In the genomic region with DNA sequence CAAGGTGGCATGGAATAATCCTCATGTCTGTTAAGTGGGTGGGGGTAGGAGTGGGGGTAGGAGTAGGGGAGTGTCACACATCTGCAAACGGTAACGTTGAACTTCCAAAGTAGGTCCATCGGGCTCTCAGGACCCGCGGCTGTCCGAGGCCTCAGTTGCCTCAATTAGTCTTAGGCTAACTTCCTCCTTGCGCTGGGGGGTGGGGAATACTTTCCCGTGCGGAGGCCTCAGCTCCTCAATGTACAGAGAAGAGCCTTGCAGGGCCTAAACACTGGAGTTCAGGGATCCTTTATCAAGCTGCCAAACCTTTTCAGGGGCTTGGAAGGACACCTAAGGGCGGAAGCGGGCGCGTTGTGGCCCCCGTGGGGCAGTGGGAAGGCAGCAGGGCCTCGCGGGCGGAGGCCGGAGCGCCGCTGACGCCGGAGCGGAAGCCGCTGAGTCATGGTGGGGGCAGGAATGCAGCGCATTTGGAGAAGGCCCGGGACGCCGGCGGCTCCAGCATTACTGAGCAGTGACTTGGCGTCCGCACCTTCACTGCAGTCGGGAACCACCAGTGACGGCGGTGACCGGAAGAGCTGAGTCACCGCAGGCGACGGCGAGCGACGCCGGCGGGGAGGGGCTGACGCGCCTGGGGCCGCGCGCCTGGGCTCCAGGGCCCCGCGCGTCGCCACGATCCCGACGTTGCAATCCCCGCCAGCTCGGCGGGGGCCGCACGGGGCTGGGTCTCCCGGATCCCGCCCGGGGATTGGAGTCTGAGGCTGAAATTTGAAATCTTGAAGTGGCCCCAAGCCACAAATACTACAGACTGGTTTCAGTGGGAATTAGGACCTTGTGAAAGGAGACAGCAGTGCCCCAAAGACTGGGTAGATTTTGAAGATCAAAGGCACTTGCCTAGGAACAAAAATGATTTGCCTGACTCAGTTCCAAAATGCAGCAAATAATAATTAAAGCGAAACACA, we compare ENCODE assay signal across 1 cellular context.
A peak's percentile ranks its signal among the peaks of the same experiment; 100 is the strongest.
TF ChIP-seq lines count a peak whose summit lies in the region.

No MANE protein-coding gene starts in this region.

TF ChIP-seq in K562, 482 proteins besides CTCF, POLR2A, EP300 and RAD21 (continued from another document and continues in another):
- TF ChIP-seq NFXL1 (CRISPR knock-in tag; IDR thresholded peaks at IDR 0.05) (0 out of 2 replicates have a peak, but pooled peaks have one; percentile 73), ZNF639 (CRISPR knock-in tag; conservative IDR thresholded peaks at IDR 0.05 in 1 of 2, IDR thresholded peaks at IDR 0.05 in 1 of 2) (peak in 1 of 2 experiments; percentile 96; a peak in 2 of 4 replicates), HNRNPUL1 (IDR thresholded peaks at IDR 0.05; ENCODE audit: low read length) (no peak), U2AF1 (optimal IDR thresholded peaks at IDR 0.05; ENCODE audit: low read depth, low read length) (peak; percentile 69), HNRNPL (IDR thresholded peaks at IDR 0.05; ENCODE audit: low read depth, low read length) (peak; percentile 73; the same call in 1 of the 2 replicates), MYNN (IDR thresholded peaks at IDR 0.05) (no peak), MYNN (CRISPR knock-in tag; IDR thresholded peaks at IDR 0.05) (no peak), SMAD2 (IDR thresholded peaks at IDR 0.05; ENCODE audit: low read depth, low read length) (no peak), SETDB1 (IDR thresholded peaks at IDR 0.05; ENCODE audit: low read length) (peak; percentile 49), ZNF12 (CRISPR knock-in tag; IDR thresholded peaks at IDR 0.05) (no peak), SPI1 (IDR thresholded peaks at IDR 0.05; ENCODE audit: borderline replicate concordance, low read depth, low read length) (peak; percentile 44), DIDO1 (tag; IDR thresholded peaks at IDR 0.05; ENCODE audit: low read depth) (no peak), NBN (IDR thresholded peaks at IDR 0.05; ENCODE audit: low read depth) (peak; percentile 83), ETV6 (IDR thresholded peaks at IDR 0.05; ENCODE audit: borderline replicate concordance in 1 of 2, low read depth in 2 of 2, low read length in 1 of 2) (no peak), ETV6 (CRISPR knock-in tag; IDR thresholded peaks at IDR 0.05; ENCODE audit: borderline replicate concordance) (no peak), NKRF (IDR thresholded peaks at IDR 0.05; ENCODE audit: borderline replicate concordance) (no peak), CREB1 (IDR thresholded peaks at IDR 0.05) (peak; percentile 98), CREB1 (CRISPR knock-in tag; IDR thresholded peaks at IDR 0.05) (peak; percentile 98), HBP1 (CRISPR knock-in tag; IDR thresholded peaks at IDR 0.05) (peak; percentile 30; the same call in 1 of the 2 replicates), NCOA1 (IDR thresholded peaks at IDR 0.05; ENCODE audit: low read depth) (no peak; the same call in 1 of the 2 replicates), DACH1 (IDR thresholded peaks at IDR 0.05; ENCODE audit: partially characterized antibody) (peak; percentile 29), MCM7 (IDR thresholded peaks at IDR 0.05) (no peak), NCOA4 (IDR thresholded peaks at IDR 0.05; ENCODE audit: partially characterized antibody) (no peak), HEY1 (CRISPR knock-in tag; IDR thresholded peaks at IDR 0.05; ENCODE audit: borderline replicate concordance) (no peak), TOE1 (IDR thresholded peaks at IDR 0.05; ENCODE audit: borderline replicate concordance) (no peak; the same call in 1 of the 2 replicates), TOE1 (CRISPR knock-in tag; IDR thresholded peaks at IDR 0.05; ENCODE audit: borderline replicate concordance, low read depth) (0 out of 2 replicates have a peak, but pooled peaks have one; percentile 62), JUND (IDR thresholded peaks at IDR 0.05; ENCODE audit: borderline replicate concordance, low read depth, low read length) (peak; percentile 93), JUND (tag; IDR thresholded peaks at IDR 0.05; ENCODE audit: borderline replicate concordance, low read depth, low read length) (peak; percentile 92; the same call in 2 of the 3 replicates), GTF2A2 (tag; IDR thresholded peaks at IDR 0.05) (no peak), ZNF124 (CRISPR knock-in tag; IDR thresholded peaks at IDR 0.05) (no peak), ILK (tag; IDR thresholded peaks at IDR 0.05; ENCODE audit: borderline replicate concordance, low read depth) (no peak), RBM34 (IDR thresholded peaks at IDR 0.05; ENCODE audit: borderline replicate concordance, insufficient read depth, low read length) (no peak), ARID1B (IDR thresholded peaks at IDR 0.05) (peak; percentile 80), SNAPC5 (CRISPR knock-in tag; IDR thresholded peaks at IDR 0.05) (no peak), ELF2 (CRISPR knock-in tag; IDR thresholded peaks at IDR 0.05) (peak; percentile 89), ETV5 (CRISPR knock-in tag; IDR thresholded peaks at IDR 0.05; ENCODE audit: low read depth) (peak; percentile 99), MCM3 (IDR thresholded peaks at IDR 0.05) (no peak), ESRRA (IDR thresholded peaks at IDR 0.05; ENCODE audit: borderline replicate concordance, low read depth) (peak; percentile 79), MEIS2 (IDR thresholded peaks at IDR 0.05; ENCODE audit: partially characterized antibody) (no peak), NFRKB (IDR thresholded peaks at IDR 0.05; ENCODE audit: low read depth) (peak; percentile 92), FOS (IDR thresholded peaks at IDR 0.05; ENCODE audit: extremely low read depth, insufficient read length) (peak; percentile 26), PCBP2 (IDR thresholded peaks at IDR 0.05; ENCODE audit: low read depth, low read length, poor library complexity, severe bottlenecking) (no peak), BCL6 (CRISPR knock-in tag; IDR thresholded peaks at IDR 0.05) (no peak), KLF10 (CRISPR knock-in tag; IDR thresholded peaks at IDR 0.05) (no peak), RBBP5 (IDR thresholded peaks at IDR 0.05; ENCODE audit: borderline replicate concordance, insufficient read depth, low read length, poor library complexity, severe bottlenecking) (peak; percentile 51), HSF4 (CRISPR knock-in tag; IDR thresholded peaks at IDR 0.05; ENCODE audit: borderline replicate concordance) (0 out of 2 replicates have a peak, but pooled peaks have one; percentile 10), C11orf30 (IDR thresholded peaks at IDR 0.05; ENCODE audit: low read depth) (peak; percentile 99), SMAD3 (CRISPR knock-in tag; conservative IDR thresholded peaks at IDR 0.05) (peak; percentile 74; the same call in 1 of the 2 replicates), ZNF311 (CRISPR knock-in tag; IDR thresholded peaks at IDR 0.05) (peak; percentile 52), TBP (optimal IDR thresholded peaks at IDR 0.05; ENCODE audit: low read depth, low read length) (peak; percentile 85), CHD2 (IDR thresholded peaks at IDR 0.05; ENCODE audit: low read depth, low read length) (no peak), MCM5 (IDR thresholded peaks at IDR 0.05; ENCODE audit: low read depth) (no peak), CUX1 (CRISPR knock-in tag; IDR thresholded peaks at IDR 0.05) (no peak; the same call in 1 of the 2 replicates), GTF2F1 (IDR thresholded peaks at IDR 0.05; ENCODE audit: low read depth, low read length) (peak; percentile 70), SIN3A (IDR thresholded peaks at IDR 0.05; ENCODE audit: borderline replicate concordance in 2 of 2, control insufficient read depth in 1 of 2, low read depth in 2 of 2, low read length in 2 of 2) (no peak; a peak in 1 of 4 replicates), NCOA2 (IDR thresholded peaks at IDR 0.05; ENCODE audit: partially characterized antibody in 2 of 2) (no peak), NCOR1 (IDR thresholded peaks at IDR 0.05) (peak; percentile 83), ZNF785 (CRISPR knock-in tag; IDR thresholded peaks at IDR 0.05) (no peak), RBM17 (IDR thresholded peaks at IDR 0.05; ENCODE audit: borderline replicate concordance, low read depth, low read length) (no peak), KDM5B (IDR thresholded peaks at IDR 0.05; ENCODE audit: insufficient replicate concordance, low read depth, low read length) (peak; percentile 61), ZNF79 (CRISPR knock-in tag; IDR thresholded peaks at IDR 0.05; ENCODE audit: low read depth) (no peak), E2F3 (CRISPR knock-in tag; IDR thresholded peaks at IDR 0.05) (peak; percentile 36; the same call in 1 of the 2 replicates), HLTF (IDR thresholded peaks at IDR 0.05) (no peak), ZFP30 (CRISPR knock-in tag; IDR thresholded peaks at IDR 0.05; ENCODE audit: borderline replicate concordance) (no peak), PHTF2 (CRISPR knock-in tag; IDR thresholded peaks at IDR 0.05) (no peak)
- TF ChIP-seq, protein P1, sequence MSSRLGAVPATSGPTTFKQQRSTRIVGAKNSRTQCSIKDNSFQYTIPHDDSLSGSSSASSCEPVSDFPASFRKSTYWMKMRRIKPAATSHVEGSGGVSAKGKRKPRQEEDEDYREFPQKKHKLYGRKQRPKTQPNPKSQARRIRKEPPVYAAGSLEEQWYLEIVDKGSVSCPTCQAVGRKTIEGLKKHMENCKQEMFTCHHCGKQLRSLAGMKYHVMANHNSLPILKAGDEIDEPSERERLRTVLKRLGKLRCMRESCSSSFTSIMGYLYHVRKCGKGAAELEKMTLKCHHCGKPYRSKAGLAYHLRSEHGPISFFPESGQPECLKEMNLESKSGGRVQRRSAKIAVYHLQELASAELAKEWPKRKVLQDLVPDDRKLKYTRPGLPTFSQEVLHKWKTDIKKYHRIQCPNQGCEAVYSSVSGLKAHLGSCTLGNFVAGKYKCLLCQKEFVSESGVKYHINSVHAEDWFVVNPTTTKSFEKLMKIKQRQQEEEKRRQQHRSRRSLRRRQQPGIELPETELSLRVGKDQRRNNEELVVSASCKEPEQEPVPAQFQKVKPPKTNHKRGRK (tag; IDR thresholded peaks at IDR 0.05): no peak
